1 cellular context compared by ENCODE assay signal in the genomic region with DNA sequence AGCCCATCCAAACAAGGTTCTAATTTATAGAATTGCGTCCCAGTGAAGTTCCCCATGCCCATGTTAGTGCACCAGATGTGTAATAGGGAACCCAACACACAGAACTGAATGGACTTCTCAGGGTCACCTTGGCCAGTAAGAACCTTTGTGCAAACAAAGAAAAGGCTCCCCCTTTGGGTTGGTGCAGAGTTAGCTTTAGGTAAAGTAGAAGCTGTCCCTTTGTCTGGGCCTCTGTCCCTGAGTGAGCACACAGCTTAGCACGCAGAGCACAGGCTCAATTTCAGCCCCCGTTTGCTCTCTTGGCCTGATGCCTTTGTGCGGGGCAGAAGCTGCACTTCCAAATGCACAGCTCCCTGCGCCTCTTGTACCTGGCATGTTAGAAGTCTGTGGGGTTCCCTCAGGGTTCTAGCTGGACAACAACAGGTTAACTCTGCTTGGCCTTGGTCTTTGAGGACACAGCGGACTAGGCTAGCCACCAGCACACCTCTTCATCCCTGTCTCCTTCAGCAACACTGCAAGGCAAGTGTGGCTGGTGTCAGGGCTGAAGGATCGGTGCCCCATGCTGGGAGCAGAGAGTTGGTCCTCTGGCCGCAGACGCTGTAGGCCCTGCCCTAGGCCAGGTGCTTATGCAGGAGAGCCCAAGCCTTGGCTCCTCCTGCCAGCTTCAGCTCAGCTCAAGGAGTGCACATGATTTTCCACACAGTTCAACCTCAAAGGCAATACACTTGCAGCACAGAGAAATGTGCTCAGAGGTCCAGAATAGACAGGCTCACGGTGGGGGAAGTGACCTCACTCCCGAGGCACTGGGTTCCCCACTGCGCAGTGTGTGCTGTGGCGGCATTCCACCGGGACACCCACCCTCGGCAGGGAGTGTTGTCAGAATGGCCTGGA.
TF ChIP-seq lines count a peak whose summit lies in the region.

No MANE protein-coding gene starts in this region.

TF ChIP-seq in H1, 55 proteins besides CTCF, POLR2A, EP300 and RAD21:
- no peak for TF ChIP-seq CEBPB (IDR thresholded peaks at IDR 0.05; ENCODE audit: low read depth, low read length)
- no peak for TF ChIP-seq E2F6 (IDR thresholded peaks at IDR 0.05)
- TF ChIP-seq SAP30 (IDR thresholded peaks at IDR 0.05; ENCODE audit: insufficient read depth, insufficient replicate concordance, low read length): no peak
- TF ChIP-seq RNF2 (IDR thresholded peaks at IDR 0.05; ENCODE audit: borderline replicate concordance, low read depth, low read length, missing control alignments, poor library complexity, severe bottlenecking): no peak
- TF ChIP-seq BACH1 (IDR thresholded peaks at IDR 0.05; ENCODE audit: low read length): no peak
- TF ChIP-seq JUN (IDR thresholded peaks at IDR 0.05; ENCODE audit: low read depth, low read length): no peak
- no peak for TF ChIP-seq CHD1 (IDR thresholded peaks at IDR 0.05; ENCODE audit: low read depth, low read length)
- no peak for TF ChIP-seq BRCA1 (IDR thresholded peaks at IDR 0.05; ENCODE audit: low read depth, low read length)
- no peak for TF ChIP-seq TAF7 (optimal IDR thresholded peaks at IDR 0.05; ENCODE audit: borderline replicate concordance, low read depth, low read length)
- no peak for TF ChIP-seq YY1 (IDR thresholded peaks at IDR 0.05; ENCODE audit: low read depth, low read length)
- TF ChIP-seq POU5F1 (IDR thresholded peaks at IDR 0.05; ENCODE audit: low read depth, low read length): no peak
- no peak for TF ChIP-seq BCL11A (IDR thresholded peaks at IDR 0.05; ENCODE audit: low read depth in 2 of 2, low read length in 2 of 2)
- TF ChIP-seq FOSL1 (IDR thresholded peaks at IDR 0.05; ENCODE audit: insufficient read depth, low read depth, low read length): no peak
- no peak for TF ChIP-seq CTBP2 (IDR thresholded peaks at IDR 0.05; ENCODE audit: borderline replicate concordance, insufficient read depth, insufficient read length, low read length)
- TF ChIP-seq ZNF274 (IDR thresholded peaks at IDR 0.05; ENCODE audit: borderline replicate concordance, extremely low read depth, low read length): no peak
- no peak for TF ChIP-seq EZH2 (IDR thresholded peaks at IDR 0.05; ENCODE audit: low read depth, low read length, severe bottlenecking)
- TF ChIP-seq SIRT6 (IDR thresholded peaks at IDR 0.05; ENCODE audit: low read length): no peak
- no peak for TF ChIP-seq RBBP5 (IDR thresholded peaks at IDR 0.05; ENCODE audit: borderline replicate concordance, low read depth, low read length)
- TF ChIP-seq HDAC2 (IDR thresholded peaks at IDR 0.05; ENCODE audit: borderline replicate concordance in 1 of 2, low read depth in 2 of 2, low read length in 2 of 2): no peak
- no peak for TF ChIP-seq NANOG (IDR thresholded peaks at IDR 0.05; ENCODE audit: insufficient read depth, low read depth, low read length, poor library complexity, severe bottlenecking)
